Comparison of ENCODE assay signal across 1 cellular context in genomic region chr7:55026867-55027490, GRCh38.
TF ChIP-seq lines count a peak whose summit lies in the region.

No MANE protein-coding gene starts in this region.

TF ChIP-seq in HepG2, 621 proteins besides CTCF, POLR2A, EP300 and RAD21 (continued from another document):
- TF ChIP-seq ZNF414 (CRISPR knock-in tag; IDR thresholded peaks at IDR 0.05), result no peak
- no peak for TF ChIP-seq ZFP82 (CRISPR knock-in tag; IDR thresholded peaks at IDR 0.05; ENCODE audit: borderline replicate concordance)
- no peak for TF ChIP-seq RELA (CRISPR knock-in tag; IDR thresholded peaks at IDR 0.05)
- no peak for TF ChIP-seq ZNF816 (CRISPR knock-in tag; IDR thresholded peaks at IDR 0.05; ENCODE audit: borderline replicate concordance)
- no peak for TF ChIP-seq HNF1B (CRISPR knock-in tag; IDR thresholded peaks at IDR 0.05)
TF ChIP-seq in HepG2: peak in this region for 0.
